Comparison of ENCODE assay signal across 21 cellular contexts in the genomic region with DNA sequence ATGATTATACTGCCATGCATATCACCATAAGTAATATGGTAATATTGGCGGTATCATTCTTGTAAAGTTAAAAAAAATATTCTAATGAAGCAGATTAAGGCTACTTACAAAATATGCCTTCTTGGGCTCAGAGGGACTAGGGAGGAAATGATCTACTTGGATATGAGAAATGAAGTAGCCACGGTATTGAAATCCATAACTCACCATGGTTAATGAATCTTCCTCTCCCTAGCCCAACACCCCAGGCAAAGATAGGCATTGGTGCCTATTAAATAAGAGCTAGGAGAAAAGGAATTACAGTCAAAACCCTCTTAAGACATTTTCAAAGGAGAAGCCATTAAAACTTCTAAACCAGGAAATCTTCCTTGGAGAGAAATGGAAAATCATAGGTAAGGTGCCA.
DNase-seq lines count a peak whose midpoint lies in the region; ATAC-seq, FAIRE-seq and TF ChIP-seq lines count a peak whose summit lies in the region.
"Had no signal": no experiment of that assay in that cellular context is flagged by ENCODE, and none has a peak within 500 bp of the region (broad histone marks: within the 10 kb centered on the region; RNA-seq: fewer than 3 reads in every experiment).

No MANE protein-coding gene starts in this region.

- H3K4me1 ChIP-seq in K562 (replicated peaks in 1 of 2; ENCODE audit: control insufficient read depth in 2 of 2, insufficient read depth in 2 of 2, low read length in 2 of 2), result no peaks in the 10 kb centered on the region; a peak in 2 of 5 replicates
- no peaks in the 10 kb centered on the region for H3K4me1 ChIP-seq in mesenchymal stem cell (ENCODE audit: control insufficient read depth, insufficient read depth, low read depth, low read length)
- no peaks in the 10 kb centered on the region for H3K4me1 ChIP-seq in Caco-2
- H3K4me1 ChIP-seq: A549 had no signal

- no peaks in the 10 kb centered on the region for H4K20me1 ChIP-seq in K562 (replicated peaks; ENCODE audit: control insufficient read depth, insufficient read depth, low read length)

- H2BK15ac ChIP-seq in mesenchymal stem cell (ENCODE audit: low read depth, poor library complexity, severe bottlenecking), result no peak overlapping the region

- H3K27ac ChIP-seq in K562 (ENCODE audit: extremely low read depth, low read depth, low read length) (no peak overlapping the region), mesenchymal stem cell (ENCODE audit: low read length, poor library complexity, severe bottlenecking) (peak overlapping the region; percentile 67)
- H3K27ac ChIP-seq: A549, GM23248 had no signal

- BruUV-seq in K562 (replicated peaks; lab: Mats Ljungman, UMichigan) (no TSS peak), Caco-2 (replicated peaks; lab: Mats Ljungman, UMichigan) (no TSS peak)

- no peak overlapping the region for H3K9ac ChIP-seq in K562 (ENCODE audit: insufficient read depth in 1 of 2, low read depth in 2 of 2, low read length in 2 of 2)
- no peak overlapping the region for H3K9ac ChIP-seq in mesenchymal stem cell (ENCODE audit: low read length)
- H3K9ac ChIP-seq: GM23248 had no signal

- H2AFZ ChIP-seq in K562 (ENCODE audit: low read depth, low read length), result 0 out of 2 replicates have a peak overlapping the region, but pooled peaks have one; percentile 29
- no peak overlapping the region for H2AFZ ChIP-seq in mesenchymal stem cell (ENCODE audit: low read depth, low read length)
- H2AFZ ChIP-seq: GM23248 had no signal

- no peak overlapping the region for H2BK120ac ChIP-seq in mesenchymal stem cell (ENCODE audit: low read depth, low read length)

- no peak overlapping the region for H3K4me3 ChIP-seq in K562
- no peak overlapping the region for H3K4me3 ChIP-seq in mesenchymal stem cell (ENCODE audit: insufficient read depth in 1 of 2, low read depth in 1 of 2, low read length in 2 of 2)
- no peak overlapping the region for H3K4me3 ChIP-seq in Caco-2 (ENCODE audit: low read depth, low read length)
- H3K4me3 ChIP-seq: A549, GM23248 had no signal

- no peak overlapping the region for H3K27ac Mint-ChIP-seq in Caco-2 (ENCODE audit: unreplicated experiment)
- H3K27ac Mint-ChIP-seq: CD4-positive, alpha-beta memory T cell had no signal

- no peak overlapping the region for H2AK5ac ChIP-seq in mesenchymal stem cell (ENCODE audit: low read length, severe bottlenecking)

- H3K18ac ChIP-seq in mesenchymal stem cell (ENCODE audit: low read depth in 1 of 2, low read length in 2 of 2), result no peak overlapping the region

- H3K36me3 ChIP-seq in K562 (ENCODE audit: control insufficient read depth, insufficient read depth, low read length), result no peaks in the 10 kb centered on the region
- H3K36me3 ChIP-seq in mesenchymal stem cell (ENCODE audit: control insufficient read depth in 1 of 2, insufficient read depth in 2 of 2, low read depth in 1 of 2, low read length in 2 of 2), result no peaks in the 10 kb centered on the region
- H3K36me3 ChIP-seq in Caco-2 (ENCODE audit: control insufficient read depth, insufficient read depth, low read length), result no peaks in the 10 kb centered on the region

- H4K91ac ChIP-seq in mesenchymal stem cell (ENCODE audit: low read length), result no peak overlapping the region

- H3K27me3 ChIP-seq in K562 (ENCODE audit: control insufficient read depth in 2 of 2, insufficient read depth in 2 of 2, low read length in 2 of 2) (no peaks in the 10 kb centered on the region), mesenchymal stem cell (ENCODE audit: control insufficient read depth in 1 of 2, insufficient read depth in 1 of 2, low read length in 2 of 2) (no peaks in the 10 kb centered on the region), Caco-2 (replicated peaks; ENCODE audit: control insufficient read depth, insufficient read depth, low read length) (no peaks in the 10 kb centered on the region)

- no peak overlapping the region for H2BK5ac ChIP-seq in mesenchymal stem cell (ENCODE audit: low read depth, low read length, poor library complexity, severe bottlenecking)

- no peak overlapping the region for H3K4me3 Mint-ChIP-seq in Caco-2 (ENCODE audit: unreplicated experiment)
- H3K4me3 Mint-ChIP-seq: CD4-positive, alpha-beta memory T cell had no signal

- TF ChIP-seq POLR2A in K562 (conservative IDR thresholded peaks at IDR 0.05), result no peak

- intact Hi-C loops in K562 (cut with micrococcal nuclease) (no loop called here), Caco-2 (cut with micrococcal nuclease; ENCODE audit: unreplicated experiment) (no loop called here)

- POLR2A ChIA-PET in K562 (lab: Yijun Ruan, JAX), result no interaction called here
- POLR2A ChIA-PET in Caco-2 (lab: Charles Lee), result no interaction called here

- H3K23ac ChIP-seq in mesenchymal stem cell (ENCODE audit: low read length in 2 of 2), result no peak overlapping the region

- CTCF ChIA-PET in K562 (lab: Yijun Ruan, JAX; ENCODE audit: low intra/inter-chr PET ratio) (no interaction called here), Caco-2 (lab: Charles Lee) (no interaction called here)

- in situ Hi-C loops in ACHN (cut with HindIII; ENCODE audit: low pct_ligation_motif_present, low pct_unique_long_range_greater_than_20kb, low sequenced_read_pairs) (no loop called here), K562 (cut with MboI) (no loop called here)

- DNase-seq in ACHN, result peak; percentile 35
- DNase-seq in M059J (ENCODE audit: low read depth), result peak; percentile 39
- no peak for DNase-seq in K562 (ENCODE audit: extremely low read depth in 1 of 4, low spot score in 3 of 4)
- DNase-seq in mesenchymal stem cell, result no peak
- no peak for DNase-seq in NCI-H226
- no peak for DNase-seq in Caco-2
- no peak for DNase-seq in DMS 273 treated with DMSO at 0.1 percent for 48 hours (lab: John Stamatoyannopoulos, UW)
- DNase-seq: 8988T; C1 segment of cervical spinal cord; CD4-positive, alpha-beta memory T cell; COR-L47; DMS79 treated with DMSO at 0.1 percent for 48 hours; GF-D8; GM23248; H7; HCEC 1CT had no signal

- TF ChIP-seq EP300 in K562 (IDR thresholded peaks at IDR 0.05; ENCODE audit: low read length), result no peak

- FAIRE-seq in K562 (lab: Jason Lieb, UNC), result no peak
- FAIRE-seq: A549, D721Med, GM12891, GM18507, H1 had no signal

- ATAC-seq in K562, result no peak
- ATAC-seq: A549 had no signal

- H3K9me3 ChIP-seq in K562 (replicated peaks; ENCODE audit: control insufficient read depth, insufficient read depth, low read depth, low read length) (no peaks in the 10 kb centered on the region), mesenchymal stem cell (ENCODE audit: control insufficient read depth, low read length) (peaks cover 2% of the 10 kb centered on the region), Caco-2 (no peaks in the 10 kb centered on the region)
- H3K9me3 ChIP-seq: A549 had no signal

- H3K4me1 Mint-ChIP-seq in Caco-2 (ENCODE audit: low read depth, unreplicated experiment), result no peaks in the 10 kb centered on the region
- H3K4me1 Mint-ChIP-seq: CD4-positive, alpha-beta memory T cell had no signal

- H3K9me3 Mint-ChIP-seq in Caco-2 (ENCODE audit: unreplicated experiment), result no peaks in the 10 kb centered on the region

- no peak overlapping the region for H4K8ac ChIP-seq in mesenchymal stem cell (ENCODE audit: low read length)

- no peak overlapping the region for H3K14ac ChIP-seq in mesenchymal stem cell (ENCODE audit: low read length in 2 of 2)

- no peaks in the 10 kb centered on the region for H3K79me2 ChIP-seq in K562 (ENCODE audit: control insufficient read depth, insufficient read depth, low read length)

- H3K36me3 Mint-ChIP-seq in Caco-2 (ENCODE audit: insufficient read depth, unreplicated experiment), result no peaks in the 10 kb centered on the region
- H3K36me3 Mint-ChIP-seq: CD4-positive, alpha-beta memory T cell had no signal

- H3K79me1 ChIP-seq in mesenchymal stem cell (replicated peaks; ENCODE audit: low read length, poor library complexity, severe bottlenecking), result no peaks in the 10 kb centered on the region

- H3K9me1 ChIP-seq in K562 (ENCODE audit: control insufficient read depth, insufficient read depth, low read length), result no peaks in the 10 kb centered on the region

- no peak for TF ChIP-seq RAD21 in K562 (CRISPR knock-in tag; conservative IDR thresholded peaks at IDR 0.05 in 1 of 2, IDR thresholded peaks at IDR 0.05 in 1 of 2)

- H3K4ac ChIP-seq in mesenchymal stem cell (ENCODE audit: low read depth in 1 of 2, low read length in 2 of 2), result no peak overlapping the region

- no peaks in the 10 kb centered on the region for H3K27me3 Mint-ChIP-seq in Caco-2 (ENCODE audit: insufficient read depth, unreplicated experiment)
- H3K27me3 Mint-ChIP-seq: CD4-positive, alpha-beta memory T cell had no signal

- H2BK12ac ChIP-seq in mesenchymal stem cell (ENCODE audit: low read length in 2 of 2), result no peak overlapping the region

- 36% methylated on average over 2 of the region's 2 CpGs for WGBS in K562 (ENCODE audit: insufficient coverage, low coverage, missing lambda C conversion rate)
- WGBS in mesenchymal stem cell, result no CpG with 5 or more reads among the region's 2 CpGs

- TF ChIP-seq CTCF in K562 (IDR thresholded peaks at IDR 0.05 in 2 of 3, conservative IDR thresholded peaks at IDR 0.05 in 1 of 3; ENCODE audit: insufficient read depth in 2 of 3, low read depth in 1 of 3, low read length in 3 of 3), result no peak
- no peak for TF ChIP-seq CTCF in Caco-2 (IDR thresholded peaks at IDR 0.05; ENCODE audit: insufficient read depth in 1 of 2, low read depth in 1 of 2, low read length in 1 of 2, severe bottlenecking in 1 of 2, unreplicated experiment in 1 of 2)

- H3K4me2 ChIP-seq in K562 (ENCODE audit: insufficient read depth, low read length) (no peak overlapping the region), mesenchymal stem cell (ENCODE audit: low read length, poor library complexity, severe bottlenecking) (no peak overlapping the region)
- H3K4me2 ChIP-seq: A549 had no signal

TF ChIP-seq in K562, 482 proteins besides CTCF, POLR2A, EP300 and RAD21:
- TF ChIP-seq ETV6 (IDR thresholded peaks at IDR 0.05; ENCODE audit: borderline replicate concordance in 1 of 2, low read depth in 2 of 2, low read length in 1 of 2) (no peak), ETV6 (CRISPR knock-in tag; IDR thresholded peaks at IDR 0.05; ENCODE audit: borderline replicate concordance) (no peak), FOSL1 (tag; conservative IDR thresholded peaks at IDR 0.05) (peak; percentile 28; the same call in 1 of the 2 replicates), ZNF785 (CRISPR knock-in tag; IDR thresholded peaks at IDR 0.05) (no peak)
- TF ChIP-seq, protein P1, sequence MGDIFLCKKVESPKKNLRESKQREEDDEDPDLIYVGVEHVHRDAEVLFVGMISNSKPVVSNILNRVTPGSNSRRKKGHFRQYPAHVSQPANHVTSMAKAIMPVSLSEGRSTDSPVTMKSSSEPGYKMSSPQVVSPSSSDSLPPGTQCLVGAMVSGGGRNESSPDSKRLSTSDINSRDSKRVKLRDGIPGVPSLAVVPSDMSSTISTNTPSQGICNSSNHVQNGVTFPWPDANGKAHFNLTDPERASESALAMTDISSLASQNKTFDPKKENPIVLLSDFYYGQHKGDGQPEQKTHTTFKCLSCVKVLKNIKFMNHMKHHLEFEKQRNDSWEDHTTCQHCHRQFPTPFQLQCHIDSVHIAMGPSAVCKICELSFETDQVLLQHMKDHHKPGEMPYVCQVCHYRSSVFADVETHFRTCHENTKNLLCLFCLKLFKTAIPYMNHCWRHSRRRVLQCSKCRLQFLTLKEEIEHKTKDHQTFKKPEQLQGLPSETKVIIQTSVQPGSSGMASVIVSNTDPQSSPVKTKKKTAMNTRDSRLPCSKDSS (IDR thresholded peaks at IDR 0.05; ENCODE audit: low read depth, partially characterized antibody), result no peak

Comparison
In these comparisons a context has a peak if more than half of its experiments do, and no peak if none do; other contexts are left out.
1. DNase-seq: peak in ACHN (single experiment) and M059J (single experiment); none in K562 (0 of 4), mesenchymal stem cell (single experiment), NCI-H226 (single experiment), Caco-2 (0 of 2) and DMS 273 treated with DMSO at 0.1 percent for 48 hours (single experiment).